Comparison of ENCODE assay signal across 8 cellular contexts in genomic region chr10:84205049-84205852, GRCh38. TPM values are rescaled to one million over a fixed set of nuclear protein-coding genes. Genes with fewer than 3 reads are reported as not detected.
DNase-seq lines count a peak whose midpoint lies in the region; ATAC-seq and TF ChIP-seq lines count a peak whose summit lies in the region.

No MANE protein-coding gene starts in this region.

- peak overlapping the region in 2 of 8 donors; percentile 16 to 72 for H3K27ac Mint-ChIP-seq in CD8-positive, alpha-beta memory T cell
- no peak overlapping the region for H3K27ac Mint-ChIP-seq in neural progenitor cell

- H4K20me1 ChIP-seq in fibroblast of lung (ENCODE audit: control insufficient read depth, extremely low read depth, insufficient read depth, low read length) (no peaks in the 10 kb centered on the region), neural progenitor cell (ENCODE audit: low read depth) (no peaks in the 10 kb centered on the region)

- no peaks in the 10 kb centered on the region for H3K36me3 ChIP-seq in CD8-positive, alpha-beta memory T cell (ENCODE audit: insufficient read depth, low read length)
- no peaks in the 10 kb centered on the region for H3K36me3 ChIP-seq in fibroblast of lung (ENCODE audit: control insufficient read depth, insufficient read depth, low read length)
- no peaks in the 10 kb centered on the region for H3K36me3 ChIP-seq in neural progenitor cell
- H3K36me3 ChIP-seq in suprapubic skin = no peaks in the 10 kb centered on the region

- H3K79me2 ChIP-seq in fibroblast of lung (ENCODE audit: control insufficient read depth, insufficient read depth, low read length) (no peaks in the 10 kb centered on the region), neural progenitor cell (ENCODE audit: low read depth) (no peaks in the 10 kb centered on the region)

- no peak overlapping the region for H3K27ac ChIP-seq in CD8-positive, alpha-beta memory T cell (ENCODE audit: low read depth, low read length)
- no peak overlapping the region for H3K27ac ChIP-seq in fibroblast of lung (ENCODE audit: insufficient read depth, low read length)
- H3K27ac ChIP-seq in neural progenitor cell = no peak overlapping the region
- H3K27ac ChIP-seq in suprapubic skin = no peak overlapping the region

- no peaks in the 10 kb centered on the region for H3K36me3 Mint-ChIP-seq in CD8-positive, alpha-beta memory T cell
- H3K36me3 Mint-ChIP-seq in neural progenitor cell = no peaks in the 10 kb centered on the region

- H3K4me2 ChIP-seq in fibroblast of lung (ENCODE audit: extremely low read depth, insufficient read depth, low read length) (no peak overlapping the region), neural progenitor cell (no peak overlapping the region)

- H2AFZ ChIP-seq in fibroblast of lung (ENCODE audit: low read length) = no peak overlapping the region
- no peak overlapping the region for H2AFZ ChIP-seq in neural progenitor cell (replicated peaks)

- no peaks in the 10 kb centered on the region for H3K4me1 ChIP-seq in CD8-positive, alpha-beta memory T cell (ENCODE audit: insufficient read depth, low read length)
- H3K4me1 ChIP-seq in fibroblast of lung (ENCODE audit: control insufficient read depth, extremely low read depth, insufficient read depth, low read length) (no peaks in the 10 kb centered on the region), neural progenitor cell (no peaks in the 10 kb centered on the region), suprapubic skin (no peaks in the 10 kb centered on the region)

- ATAC-seq in GM19043 (IDR thresholded peaks at IDR 0.05; ENCODE audit: low read depth, unreplicated experiment) (peak; percentile 72), HG03196 (IDR thresholded peaks at IDR 0.05; ENCODE audit: unreplicated experiment) (peak; percentile 61)

- H3K9ac ChIP-seq in fibroblast of lung (ENCODE audit: insufficient read depth, low read length) (no peak overlapping the region), neural progenitor cell (no peak overlapping the region)

- TF ChIP-seq CTCF in fibroblast of lung (conservative IDR thresholded peaks at IDR 0.05 in 1 of 2, IDR thresholded peaks at IDR 0.05 in 1 of 2; ENCODE audit: low read depth in 1 of 2, low read length in 2 of 2) (peak; percentile 65 to 74), neural progenitor cell (IDR thresholded peaks at IDR 0.05) (peak; percentile 92), suprapubic skin (IDR thresholded peaks at IDR 0.05) (peak; percentile 58 to 80)

- 33% methylated on average over 8 of the region's 8 CpGs for WGBS in suprapubic skin

- POLR2A ChIA-PET in CD8-positive, alpha-beta memory T cell (lab: Charles Lee) = no interaction called here

- TF ChIP-seq EP300 in suprapubic skin (IDR thresholded peaks at IDR 0.05) = no peak

- peaks cover 0 to 4% (median 2%) of the 10 kb centered on the region in 3 donors for H3K4me1 Mint-ChIP-seq in CD8-positive, alpha-beta memory T cell
- no peaks in the 10 kb centered on the region for H3K4me1 Mint-ChIP-seq in neural progenitor cell

- no peak overlapping the region for H3K4me3 ChIP-seq in CD8-positive, alpha-beta memory T cell (ENCODE audit: low read length)
- H3K4me3 ChIP-seq in fibroblast of lung (replicated peaks in 1 of 4; ENCODE audit: control extremely low read depth in 1 of 4, insufficient read depth in 1 of 4, low read depth in 3 of 4, low read length in 4 of 4) (no peak overlapping the region), neural progenitor cell (no peak overlapping the region), suprapubic skin (no peak overlapping the region)

- no peak for TF ChIP-seq POLR2A in suprapubic skin (IDR thresholded peaks at IDR 0.05)

- no peaks in the 10 kb centered on the region for H3K27me3 ChIP-seq in CD8-positive, alpha-beta memory T cell (ENCODE audit: insufficient read depth, low read length, poor library complexity, severe bottlenecking)
- H3K27me3 ChIP-seq in fibroblast of lung (ENCODE audit: control insufficient read depth, insufficient read depth, low read length) = no peaks in the 10 kb centered on the region
- H3K27me3 ChIP-seq in neural progenitor cell = no peaks in the 10 kb centered on the region
- H3K27me3 ChIP-seq in suprapubic skin = peaks cover 5% of the 10 kb centered on the region

- H3K4me3 Mint-ChIP-seq in CD8-positive, alpha-beta memory T cell = no peak overlapping the region
- H3K4me3 Mint-ChIP-seq in neural progenitor cell = no peak overlapping the region

- peaks cover 2 to 4% of the 10 kb centered on the region in 2 donors for H3K27me3 Mint-ChIP-seq in CD8-positive, alpha-beta memory T cell
- H3K27me3 Mint-ChIP-seq in neural progenitor cell (ENCODE audit: insufficient read depth, low read depth) = peaks cover 9% of the 10 kb centered on the region

- no peaks in the 10 kb centered on the region for H3F3A ChIP-seq in neural progenitor cell (ENCODE audit: low read depth)

- DNase-seq in CD8-positive, alpha-beta memory T cell = peak; percentile 57 to 81 (median 65)
- peak; percentile 34 for DNase-seq in NK-92 treated with Interleukin-12 subunit alpha and Interleukin-12 subunit beta, amount 100 ng/mL, for 24 hours (lab: John Stamatoyannopoulos, UW)
- DNase-seq in activated T-cell treated with anti-CD3 and anti-CD28 coated beads for 48 hours (ENCODE audit: low read depth) = peak; percentile 56
- peak; percentile 6 to 22 for DNase-seq in fibroblast of lung (ENCODE audit: low read depth in 2 of 2)
- DNase-seq in neural progenitor cell (ENCODE audit: low spot score) = peak; percentile 74
- peak; percentile 9 to 79 for DNase-seq in suprapubic skin (ENCODE audit: low spot score in 2 of 2)

- no peaks in the 10 kb centered on the region for H3K9me3 Mint-ChIP-seq in CD8-positive, alpha-beta memory T cell
- no peaks in the 10 kb centered on the region for H3K9me3 Mint-ChIP-seq in neural progenitor cell

- H3K9me3 ChIP-seq in CD8-positive, alpha-beta memory T cell (ENCODE audit: low read length) = no peaks in the 10 kb centered on the region
- H3K9me3 ChIP-seq in fibroblast of lung (ENCODE audit: control insufficient read depth, insufficient read depth, low read depth, low read length) = no peaks in the 10 kb centered on the region
- H3K9me3 ChIP-seq in neural progenitor cell (ENCODE audit: low read depth) = no peaks in the 10 kb centered on the region
- no peaks in the 10 kb centered on the region for H3K9me3 ChIP-seq in suprapubic skin

- CTCF ChIA-PET in CD8-positive, alpha-beta memory T cell (lab: Charles Lee) = interaction anchor here (0.6 to 9.1 kb wide), 16 partner anchors 8 to 131 kb away, joined by 3 to 104 read pairs (median 4); partner anchors contain the start of genes CDHR1 and GHITM

RNA-seq across cellular contexts. Expression of gene CDHR1, which starts 10.9 kb away (rescaled TPM):
- total RNA-seq in CD8-positive, alpha-beta memory T cell = 1 to 10 TPM; 1.4 to 1.7 TPM
- polyA plus RNA-seq in CD8-positive, alpha-beta memory T cell = 1.4 TPM
- total RNA-seq in fibroblast of lung = not detected in 2 replicates
- polyA plus RNA-seq in fibroblast of lung = 0.02 and 0.05 TPM in 2 replicates
- 0.03 TPM in 1 of 2 replicates, not detected in the other for polyA plus RNA-seq in fibroblast of lung (2012)
- not detected in 2 replicates for polyA minus RNA-seq in fibroblast of lung (ENCODE audit: low replicate concordance)
- 1.4 and 2.7 TPM in 2 replicates for total RNA-seq in neural progenitor cell (ENCODE audit: low replicate concordance)
- 100 to 1,000 TPM; 106 to 398 (median 143) TPM for total RNA-seq in suprapubic skin

RNA-seq across cellular contexts. Expression of gene LRIT2, which starts 20.1 kb away (rescaled TPM):
- total RNA-seq in CD8-positive, alpha-beta memory T cell = not detected
- polyA plus RNA-seq in CD8-positive, alpha-beta memory T cell = not detected
- total RNA-seq in fibroblast of lung (not detected in 2 replicates), neural progenitor cell (ENCODE audit: low replicate concordance) (not detected in 2 replicates), suprapubic skin (not detected)
- polyA plus RNA-seq in fibroblast of lung = not detected in 2 replicates
- polyA plus RNA-seq in fibroblast of lung (2012) = not detected in 2 replicates
- polyA minus RNA-seq in fibroblast of lung (ENCODE audit: low replicate concordance) = not detected in 2 replicates

RNA-seq across cellular contexts. Expression of gene GPR15LG, which starts 31.6 kb away (rescaled TPM):
- not detected for total RNA-seq in CD8-positive, alpha-beta memory T cell
- polyA plus RNA-seq in CD8-positive, alpha-beta memory T cell = not detected
- total RNA-seq in fibroblast of lung (not detected in 2 replicates), neural progenitor cell (ENCODE audit: low replicate concordance) (not detected in 2 replicates), suprapubic skin (10 to 100 TPM in 2 of 4 donors, 1 to 10 TPM in 2; 2.0 to 19.3 (median 8.6) TPM)
- not detected in 2 replicates for polyA plus RNA-seq in fibroblast of lung
- not detected in 2 replicates for polyA plus RNA-seq in fibroblast of lung (2012)
- not detected in 2 replicates for polyA minus RNA-seq in fibroblast of lung (ENCODE audit: low replicate concordance)

RNA-seq across cellular contexts. Expression of gene LRIT1, which starts 36.1 kb away (rescaled TPM):
- not detected for total RNA-seq in CD8-positive, alpha-beta memory T cell
- polyA plus RNA-seq in CD8-positive, alpha-beta memory T cell = not detected
- total RNA-seq in fibroblast of lung = not detected in 2 replicates
- not detected in 2 replicates for polyA plus RNA-seq in fibroblast of lung
- polyA plus RNA-seq in fibroblast of lung (2012) = not detected in 2 replicates
- not detected in 2 replicates for polyA minus RNA-seq in fibroblast of lung (ENCODE audit: low replicate concordance)
- not detected in 2 replicates for total RNA-seq in neural progenitor cell (ENCODE audit: low replicate concordance)
- not detected for total RNA-seq in suprapubic skin

RNA-seq across cellular contexts. Expression of gene RGR, which starts 39.6 kb away (rescaled TPM):
- not detected for total RNA-seq in CD8-positive, alpha-beta memory T cell
- polyA plus RNA-seq in CD8-positive, alpha-beta memory T cell = not detected
- total RNA-seq in fibroblast of lung (not detected in 2 replicates), neural progenitor cell (ENCODE audit: low replicate concordance) (0.71 and 1.9 TPM in 2 replicates), suprapubic skin (not detected)
- not detected in 2 replicates for polyA plus RNA-seq in fibroblast of lung
- polyA plus RNA-seq in fibroblast of lung (2012) = not detected in 2 replicates
- polyA minus RNA-seq in fibroblast of lung (ENCODE audit: low replicate concordance) = not detected in 2 replicates

Comparison
In these comparisons a context has a peak if more than half of its experiments do, and no peak if none do; other contexts are left out.
1. DNase-seq: peak in every context shown above with its lines; median percentile 74 in neural progenitor cell; 65 in CD8-positive, alpha-beta memory T cell; 56 in activated T-cell treated with anti-CD3 and anti-CD28 coated beads for 48 hours; 44 in suprapubic skin; 34 in NK-92 treated with Interleukin-12 subunit alpha and Interleukin-12 subunit beta, amount 100 ng/mL, for 24 hours; 14 in fibroblast of lung.
2. RNA of gene CDHR1, which starts 10.9 kb away (total RNA-seq): 106 to 398 TPM in suprapubic skin; 1.4 to 1.7 TPM in CD8-positive, alpha-beta memory T cell, 1.4 to 2.7 TPM in neural progenitor cell and not detected in fibroblast of lung; every median in the first group is over 10 times any median in the second.
3. Peak in every context shown above with its lines, with median percentiles within 50 percentile points of each other: CTCF ChIP-seq.